In genomic region chr12:132279184-132279889, GRCh38 we compare ENCODE assay signal across 15 cellular contexts. TPM values are rescaled to one million over a fixed set of nuclear protein-coding genes. Genes with fewer than 3 reads are reported as not detected.
DNase-seq lines count a peak whose midpoint lies in the region; ATAC-seq and TF ChIP-seq lines count a peak whose summit lies in the region.
"Had no signal": no experiment of that assay in that cellular context is flagged by ENCODE, and none has a peak within 500 bp of the region (broad histone marks: within the 10 kb centered on the region; RNA-seq: fewer than 3 reads in every experiment).

No MANE protein-coding gene starts in this region.

- TF ChIP-seq EP300 in suprapubic skin (IDR thresholded peaks at IDR 0.05): no peak

- CTCF ChIA-PET in activated naive CD4-positive, alpha-beta T cell treated with anti-CD3 and anti-CD28 coated beads, Interleukin-2, amount 10 ng/mL, durations not matched to agents 7 days and 5 days (lab: Charles Lee): no interaction called here

- TF ChIP-seq POLR2A in suprapubic skin (IDR thresholded peaks at IDR 0.05): no peak

- peak; percentile 47 for ATAC-seq in lung (ENCODE audit: insufficient read depth, low FRiP score)

- H3K36me3 Mint-ChIP-seq in chondrocyte (ENCODE audit: low read depth): no peaks in the 10 kb centered on the region
- H3K36me3 Mint-ChIP-seq in activated naive CD4-positive, alpha-beta T cell treated with anti-CD3 and anti-CD28 coated beads, Interleukin-2, amount 10 ng/mL, durations not matched to agents 7 days and 5 days: no peaks in the 10 kb centered on the region
- H3K36me3 Mint-ChIP-seq: brain, type B pancreatic cell had no signal

- no peak overlapping the region for H3K27ac ChIP-seq in lung (ENCODE audit: low read depth in 1 of 2, low read length in 1 of 2)
- no peak overlapping the region for H3K27ac ChIP-seq in suprapubic skin
- H3K27ac ChIP-seq: PC-9 had no signal

- H3K4me1 ChIP-seq in lung (ENCODE audit: control insufficient read depth in 2 of 2, insufficient read depth in 2 of 2, low read length in 2 of 2) (peaks cover 0 to 2% of the 10 kb centered on the region in 2 donors), suprapubic skin (peaks cover 13% of the 10 kb centered on the region)

- no peak overlapping the region for H3K27ac Mint-ChIP-seq in chondrocyte (ENCODE audit: unreplicated experiment)
- H3K27ac Mint-ChIP-seq in activated naive CD4-positive, alpha-beta T cell treated with anti-CD3 and anti-CD28 coated beads, Interleukin-2, amount 10 ng/mL, durations not matched to agents 7 days and 5 days: no peak overlapping the region
- H3K27ac Mint-ChIP-seq: activated CD4-positive, alpha-beta memory T cell treated with anti-CD3 and anti-CD28 coated beads, Interleukin-2, amount 10 ng/mL, durations not matched to agents 7 days and 5 days; brain; type B pancreatic cell had no signal

- H3K4me3 Mint-ChIP-seq in chondrocyte (ENCODE audit: unreplicated experiment): no peak overlapping the region
- no peak overlapping the region for H3K4me3 Mint-ChIP-seq in activated naive CD4-positive, alpha-beta T cell treated with anti-CD3 and anti-CD28 coated beads, Interleukin-2, amount 10 ng/mL, durations not matched to agents 7 days and 5 days
- H3K4me3 Mint-ChIP-seq: activated CD4-positive, alpha-beta memory T cell treated with anti-CD3 and anti-CD28 coated beads, Interleukin-2, amount 10 ng/mL, durations not matched to agents 7 days and 5 days; brain; type B pancreatic cell had no signal

- peaks cover 2% of the 10 kb centered on the region for H3K4me1 Mint-ChIP-seq in chondrocyte (ENCODE audit: low read depth)
- H3K4me1 Mint-ChIP-seq in activated naive CD4-positive, alpha-beta T cell treated with anti-CD3 and anti-CD28 coated beads, Interleukin-2, amount 10 ng/mL, durations not matched to agents 7 days and 5 days: peaks cover 14% of the 10 kb centered on the region

- peaks cover 39% of the 10 kb centered on the region for H3K27me3 Mint-ChIP-seq in chondrocyte (ENCODE audit: low read depth)
- peaks cover 53% of the 10 kb centered on the region for H3K27me3 Mint-ChIP-seq in activated naive CD4-positive, alpha-beta T cell treated with anti-CD3 and anti-CD28 coated beads, Interleukin-2, amount 10 ng/mL, durations not matched to agents 7 days and 5 days

- H3K27me3 ChIP-seq in lung (ENCODE audit: control insufficient read depth, insufficient read depth) (peaks cover 4% of the 10 kb centered on the region), suprapubic skin (peaks cover 93% of the 10 kb centered on the region)

- H3K9me3 ChIP-seq in lung (ENCODE audit: control insufficient read depth in 2 of 2, insufficient read depth in 1 of 2, low read length in 1 of 2) (peaks cover 0 to 15% of the 10 kb centered on the region in 2 donors), suprapubic skin (no peaks in the 10 kb centered on the region)

- TF ChIP-seq CTCF in chondrocyte (IDR thresholded peaks at IDR 0.05) (no peak), lung (IDR thresholded peaks at IDR 0.05; ENCODE audit: control extremely low read depth, extremely low read depth) (no peak), suprapubic skin (IDR thresholded peaks at IDR 0.05) (no peak)

- H3K36me3 ChIP-seq in lung (ENCODE audit: control insufficient read depth in 2 of 2, insufficient read depth in 2 of 2, low read length in 2 of 2): no peaks in the 10 kb centered on the region
- H3K36me3 ChIP-seq in suprapubic skin: no peaks in the 10 kb centered on the region

- DNase-seq in AG08396 (ENCODE audit: low spot score): peak; percentile 63
- DNase-seq in M059J (ENCODE audit: low read depth): peak; percentile 15
- DNase-seq in chondrocyte (ENCODE audit: low spot score): peak; percentile 72
- peak; percentile 53 for DNase-seq in lung (ENCODE audit: low spot score)
- DNase-seq in suprapubic skin (ENCODE audit: low spot score in 2 of 2): no peak
- DNase-seq in NCI-H2171 (lab: John Stamatoyannopoulos, UW): no peak
- no peak for DNase-seq in GM03348 (ENCODE audit: low spot score)
- DNase-seq in activated naive CD4-positive, alpha-beta T cell treated with anti-CD3 and anti-CD28 coated beads, Interleukin-2, amount 10 ng/mL, durations not matched to agents 7 days and 5 days: no peak
- DNase-seq: activated CD4-positive, alpha-beta memory T cell treated with anti-CD3 and anti-CD28 coated beads, Interleukin-2, amount 10 ng/mL, durations not matched to agents 7 days and 5 days; NCI-H2171 treated with DMSO at 0.1 percent for 48 hours; PC-9; stimulated activated CD4-positive, alpha-beta T cell treated with anti-CD3 and anti-CD28 coated beads, Interleukin-15, amount 100 ng/mL, for 24 hours had no signal

- no peaks in the 10 kb centered on the region for H3K9me3 Mint-ChIP-seq in chondrocyte (ENCODE audit: low read depth)
- H3K9me3 Mint-ChIP-seq in activated naive CD4-positive, alpha-beta T cell treated with anti-CD3 and anti-CD28 coated beads, Interleukin-2, amount 10 ng/mL, durations not matched to agents 7 days and 5 days: no peaks in the 10 kb centered on the region
- H3K9me3 Mint-ChIP-seq: activated CD4-positive, alpha-beta memory T cell treated with anti-CD3 and anti-CD28 coated beads, Interleukin-2, amount 10 ng/mL, durations not matched to agents 7 days and 5 days; type B pancreatic cell had no signal

- H3K4me3 ChIP-seq in lung (no peak overlapping the region), suprapubic skin (no peak overlapping the region)
- H3K4me3 ChIP-seq: PC-9 had no signal

- 65 to 81% methylated on average over 18 of the region's 18 CpGs for WGBS in lung, 2 donors
- 78% methylated on average over 10 of the region's 18 CpGs for WGBS in suprapubic skin

RNA-seq across cellular contexts. Expression of gene GALNT9, which starts 50.1 kb away (rescaled TPM):
- total RNA-seq in M059J (2014; rRNA removed; shearing (Covaris generic)): not detected in 2 replicates
- 0.15 to 0.29 TPM in 2 of 3 replicates, not detected in the other for total RNA-seq in chondrocyte
- 1 to 10 TPM in 1 of 2 donors, under 1 TPM in 1; 0.21 to 1.4 TPM for total RNA-seq in lung
- polyA plus RNA-seq in lung: 1 to 10 TPM in 1 of 2 donors, under 1 TPM in 1; 0.13 to 1.7 TPM
- not detected for total RNA-seq in suprapubic skin
- total RNA-seq: activated CD4-positive, alpha-beta memory T cell treated with anti-CD3 and anti-CD28 coated beads, Interleukin-2, amount 10 ng/mL, durations not matched to agents 7 days and 5 days; osteocyte had no signal

Comparison
In these comparisons a context has a peak if more than half of its experiments do, and no peak if none do; other contexts are left out.
1. DNase-seq: peak in AG08396 (single experiment), M059J (single experiment), chondrocyte (single experiment) and lung (single experiment); none in suprapubic skin (0 of 2), NCI-H2171 (single experiment), GM03348 (single experiment) and activated naive CD4-positive, alpha-beta T cell treated with anti-CD3 and anti-CD28 coated beads, Interleukin-2, amount 10 ng/mL, durations not matched to agents 7 days and 5 days (single experiment).